Comparison of ENCODE assay signal across 10 cellular contexts in the genomic region with DNA sequence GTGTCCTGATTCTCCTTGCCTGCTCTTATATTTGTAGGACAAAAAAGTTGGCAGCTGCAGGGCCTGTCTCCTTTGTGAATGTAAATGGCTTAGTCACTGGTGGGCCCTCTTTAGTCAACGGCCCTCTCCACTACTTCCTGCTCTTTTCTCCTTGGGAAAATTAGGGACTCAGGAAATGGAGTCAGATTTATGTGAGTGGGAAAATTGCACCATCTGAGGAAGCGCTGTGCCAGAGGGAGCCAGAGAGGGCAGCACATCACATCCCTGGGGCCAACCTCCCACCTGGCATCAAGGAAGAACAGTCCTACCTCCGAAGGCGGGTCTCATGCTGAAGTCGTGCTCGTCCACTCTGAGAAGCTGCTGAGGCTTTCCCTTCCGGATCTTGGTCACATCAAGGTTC. TPM values are rescaled to one million over a fixed set of nuclear protein-coding genes. Genes with fewer than 3 reads are reported as not detected.
DNase-seq lines count a peak whose midpoint lies in the region; ATAC-seq and TF ChIP-seq lines count a peak whose summit lies in the region.
"Had no signal": no experiment of that assay in that cellular context is flagged by ENCODE, and none has a peak within 500 bp of the region (broad histone marks: within the 10 kb centered on the region; RNA-seq: fewer than 3 reads in every experiment).

No MANE protein-coding gene starts in this region.

- H4K8ac ChIP-seq in neuronal stem cell (ENCODE audit: low read depth, low read length) = no peak overlapping the region

- DNase-seq in T-helper 1 cell (no peak), MM.1S (no peak), cardiac fibroblast (ENCODE audit: low read depth in 2 of 2) (peak; percentile 17 to 36), neuronal stem cell (ENCODE audit: low spot score) (no peak), colonic mucosa (no peak)

- TF ChIP-seq CTCF in MM.1S (IDR thresholded peaks at IDR 0.05; ENCODE audit: low read length) (peak; percentile 28), cardiac fibroblast (IDR thresholded peaks at IDR 0.05; ENCODE audit: low read depth, low read length) (peak; percentile 36), colonic mucosa (IDR thresholded peaks at IDR 0.05) (no peak)

- no peaks in the 10 kb centered on the region for H4K20me1 ChIP-seq in MM.1S (ENCODE audit: insufficient read depth, low read length)

- ATAC-seq in GM18502 (IDR thresholded peaks at IDR 0.05; ENCODE audit: poor library complexity, unreplicated experiment) (no peak), GM21576 (IDR thresholded peaks at IDR 0.05; ENCODE audit: unreplicated experiment) (no peak)

- no peaks in the 10 kb centered on the region for H3K9me3 ChIP-seq in MM.1S (replicated peaks; ENCODE audit: insufficient read depth, low read length)
- H3K9me3 ChIP-seq in neuronal stem cell (replicated peaks in 1 of 2; ENCODE audit: control insufficient read depth in 2 of 2, insufficient read depth in 1 of 2, low read depth in 1 of 2, low read length in 2 of 2) = peaks cover 4 to 5% of the 10 kb centered on the region in 2 donors
- no peaks in the 10 kb centered on the region for H3K9me3 ChIP-seq in colonic mucosa

- no peaks in the 10 kb centered on the region for H3K9me2 ChIP-seq in MM.1S (replicated peaks; ENCODE audit: insufficient read depth, low read length)

- H2BK15ac ChIP-seq in neuronal stem cell (ENCODE audit: low read length) = no peak overlapping the region

- no peaks in the 10 kb centered on the region for H3K27me3 Mint-ChIP-seq in T-helper 1 cell treated with Interleukin-12 subunit alpha and Interleukin-12 subunit beta and Interleukin-4 antibody, amounts not matched to agents 30 μg/mL and 1 μg/mL, for 36 hours (ENCODE audit: low read depth)
- H3K27me3 Mint-ChIP-seq: naive thymus-derived CD8-positive, alpha-beta T cell had no signal

- H3K27ac ChIP-seq in MM.1S (ENCODE audit: low read length) (peak overlapping the region; percentile 100), neuronal stem cell (replicated peaks; ENCODE audit: low read length) (no peak overlapping the region), colonic mucosa (no peak overlapping the region)
- H3K27ac ChIP-seq: SK-N-MC had no signal

- H4K91ac ChIP-seq in neuronal stem cell (ENCODE audit: low read depth, low read length, poor library complexity) = no peak overlapping the region

- H3K4me1 ChIP-seq in MM.1S (ENCODE audit: low read length) (peaks cover 35% of the 10 kb centered on the region), neuronal stem cell (ENCODE audit: control insufficient read depth in 2 of 2, insufficient read depth in 1 of 2, low read depth in 1 of 2, low read length in 2 of 2) (peaks cover 5 to 18% of the 10 kb centered on the region in 2 donors), colonic mucosa (no peaks in the 10 kb centered on the region)

- H3K27me3 ChIP-seq in MM.1S (replicated peaks; ENCODE audit: insufficient read depth, low read length) (no peaks in the 10 kb centered on the region), neuronal stem cell (ENCODE audit: control insufficient read depth in 3 of 3, insufficient read depth in 3 of 3, low read depth in 1 of 3, low read length in 3 of 3) (no peaks in the 10 kb centered on the region), colonic mucosa (no peaks in the 10 kb centered on the region)

- peaks cover 9% of the 10 kb centered on the region for H3K9me3 Mint-ChIP-seq in T-helper 1 cell treated with Interleukin-12 subunit alpha and Interleukin-12 subunit beta and Interleukin-4 antibody, amounts not matched to agents 30 μg/mL and 1 μg/mL, for 36 hours

- no CpG with 5 or more reads among the region's 7 CpGs for WGBS in neuronal stem cell (ENCODE audit: extremely low coverage in 2 of 2, insufficient read length in 2 of 2, insufficient replicate concordance in 1 of 2), 2 donors

- intact Hi-C loops in colonic mucosa (cut with DNase I) = no loop called here

- peaks cover 27% of the 10 kb centered on the region for H3F3A ChIP-seq in MM.1S (ENCODE audit: insufficient read depth, low read length)

- peak overlapping the region; percentile 88 for H3K9ac ChIP-seq in MM.1S (ENCODE audit: low read length)
- no peak overlapping the region for H3K9ac ChIP-seq in neuronal stem cell (ENCODE audit: low read depth, low read length, poor library complexity)
- peak overlapping the region in 1 of 2 donors; percentile 35 for H3K9ac ChIP-seq in colonic mucosa (ENCODE audit: low read depth in 2 of 2, low read length in 2 of 2)

- no peaks in the 10 kb centered on the region for H3K79me2 ChIP-seq in MM.1S (ENCODE audit: low read length)

- no peaks in the 10 kb centered on the region for H3K79me1 ChIP-seq in neuronal stem cell (ENCODE audit: low read depth, low read length)

- peaks cover 24% of the 10 kb centered on the region for H3K4me1 Mint-ChIP-seq in T-helper 1 cell treated with Interleukin-12 subunit alpha and Interleukin-12 subunit beta and Interleukin-4 antibody, amounts not matched to agents 30 μg/mL and 1 μg/mL, for 36 hours (ENCODE audit: low read depth)

- no peak overlapping the region for H3K23ac ChIP-seq in neuronal stem cell (ENCODE audit: low read depth, low read length, poor library complexity)

- H2BK5ac ChIP-seq in neuronal stem cell (ENCODE audit: low read length) = no peak overlapping the region

- H3K36me3 Mint-ChIP-seq in T-helper 1 cell treated with Interleukin-12 subunit alpha and Interleukin-12 subunit beta and Interleukin-4 antibody, amounts not matched to agents 30 μg/mL and 1 μg/mL, for 36 hours (ENCODE audit: low read depth) = no peaks in the 10 kb centered on the region
- H3K36me3 Mint-ChIP-seq: naive thymus-derived CD8-positive, alpha-beta T cell had no signal

- no peak overlapping the region for H3K4me3 Mint-ChIP-seq in T-helper 1 cell treated with Interleukin-12 subunit alpha and Interleukin-12 subunit beta and Interleukin-4 antibody, amounts not matched to agents 30 μg/mL and 1 μg/mL, for 36 hours

- H2BK120ac ChIP-seq in neuronal stem cell (ENCODE audit: low read depth, low read length) = no peak overlapping the region

- H3K27ac Mint-ChIP-seq in T-helper 1 cell treated with Interleukin-12 subunit alpha and Interleukin-12 subunit beta and Interleukin-4 antibody, amounts not matched to agents 30 μg/mL and 1 μg/mL, for 36 hours = peak overlapping the region; percentile 43

- no peak overlapping the region for H2AK5ac ChIP-seq in neuronal stem cell (ENCODE audit: low read depth, low read length)

- no peak overlapping the region for H3K4me3 ChIP-seq in MM.1S (ENCODE audit: low read length)
- H3K4me3 ChIP-seq in cardiac fibroblast (replicated peaks in 1 of 2; ENCODE audit: low read depth in 2 of 2, low read length in 2 of 2) = no peak overlapping the region
- no peak overlapping the region for H3K4me3 ChIP-seq in neuronal stem cell (ENCODE audit: low read length in 2 of 2)
- H3K4me3 ChIP-seq in colonic mucosa = no peak overlapping the region
- H3K4me3 ChIP-seq: SK-N-MC had no signal

- H3K4me2 ChIP-seq in MM.1S (ENCODE audit: low read depth, low read length) (peak overlapping the region; percentile 87), neuronal stem cell (ENCODE audit: insufficient read depth, low read length, poor library complexity, severe bottlenecking) (no peak overlapping the region)

- H3K14ac ChIP-seq in neuronal stem cell (ENCODE audit: low read length) = no peak overlapping the region

- H3K4ac ChIP-seq in neuronal stem cell (ENCODE audit: low read length) = no peak overlapping the region

- no peak overlapping the region for H3K18ac ChIP-seq in neuronal stem cell (ENCODE audit: low read length)

- no peaks in the 10 kb centered on the region for H3K36me3 ChIP-seq in MM.1S (replicated peaks; ENCODE audit: insufficient read depth, low read length)
- no peaks in the 10 kb centered on the region for H3K36me3 ChIP-seq in neuronal stem cell (replicated peaks in 1 of 2; ENCODE audit: control insufficient read depth in 2 of 2, insufficient read depth in 2 of 2, low read length in 2 of 2)
- no peaks in the 10 kb centered on the region for H3K36me3 ChIP-seq in colonic mucosa

- no peak overlapping the region for H2BK12ac ChIP-seq in neuronal stem cell (ENCODE audit: low read length)

- H2AFZ ChIP-seq in MM.1S (ENCODE audit: low read length) (no peak overlapping the region), neuronal stem cell (ENCODE audit: low read length) (peak overlapping the region; percentile 42)

RNA-seq across cellular contexts. Expression of a gene that starts 15.6 kb away (rescaled TPM):
- 0.11 TPM for polyA plus RNA-seq in neuronal stem cell (2013, experiment 1 of 2)
- 0.08 TPM for polyA plus RNA-seq in neuronal stem cell (2013, experiment 2 of 2)
- under 1 TPM; 0.48 to 0.49 TPM for total RNA-seq in colonic mucosa
- polyA plus RNA-seq: naive thymus-derived CD8-positive, alpha-beta T cell had no signal

RNA-seq across cellular contexts. Expression of a gene that starts 53.1 kb away (rescaled TPM):
- polyA plus RNA-seq in neuronal stem cell (2013, experiment 1 of 2) = 30.2 TPM
- polyA plus RNA-seq in neuronal stem cell (2013, experiment 2 of 2) = 31.5 TPM
- 10 to 100 TPM; 32.1 to 57.2 TPM for total RNA-seq in colonic mucosa

Comparison
In these comparisons a context has a peak if more than half of its experiments do, and no peak if none do; other contexts are left out.
1. DNase-seq: peak in cardiac fibroblast (2 of 2); none in T-helper 1 cell (0 of 5), MM.1S (single experiment), neuronal stem cell (single experiment) and colonic mucosa (single experiment).